In genomic region chr18:7725473-7725872, GRCh38 we compare ENCODE assay signal across 1 cellular context.
TF ChIP-seq lines count a peak whose summit lies in the region.

No MANE protein-coding gene starts in this region.

TF ChIP-seq in H1, 55 proteins besides CTCF, POLR2A, EP300 and RAD21:
- TF ChIP-seq RFX5 (IDR thresholded peaks at IDR 0.05; ENCODE audit: borderline replicate concordance, low read depth, low read length) (no peak), CHD2 (IDR thresholded peaks at IDR 0.05; ENCODE audit: low read length) (no peak), RXRA (IDR thresholded peaks at IDR 0.05; ENCODE audit: insufficient read depth, low read depth, low read length) (no peak), TBP (IDR thresholded peaks at IDR 0.05; ENCODE audit: low read depth, low read length) (no peak), CBX8 (IDR thresholded peaks at IDR 0.05; ENCODE audit: borderline replicate concordance, low read depth, low read length) (no peak), TEAD4 (IDR thresholded peaks at IDR 0.05; ENCODE audit: low read depth, low read length) (no peak), NRF1 (IDR thresholded peaks at IDR 0.05; ENCODE audit: low read depth, low read length) (no peak), SRF (IDR thresholded peaks at IDR 0.05; ENCODE audit: low read depth, low read length) (no peak)
- TF ChIP-seq, protein P1, sequence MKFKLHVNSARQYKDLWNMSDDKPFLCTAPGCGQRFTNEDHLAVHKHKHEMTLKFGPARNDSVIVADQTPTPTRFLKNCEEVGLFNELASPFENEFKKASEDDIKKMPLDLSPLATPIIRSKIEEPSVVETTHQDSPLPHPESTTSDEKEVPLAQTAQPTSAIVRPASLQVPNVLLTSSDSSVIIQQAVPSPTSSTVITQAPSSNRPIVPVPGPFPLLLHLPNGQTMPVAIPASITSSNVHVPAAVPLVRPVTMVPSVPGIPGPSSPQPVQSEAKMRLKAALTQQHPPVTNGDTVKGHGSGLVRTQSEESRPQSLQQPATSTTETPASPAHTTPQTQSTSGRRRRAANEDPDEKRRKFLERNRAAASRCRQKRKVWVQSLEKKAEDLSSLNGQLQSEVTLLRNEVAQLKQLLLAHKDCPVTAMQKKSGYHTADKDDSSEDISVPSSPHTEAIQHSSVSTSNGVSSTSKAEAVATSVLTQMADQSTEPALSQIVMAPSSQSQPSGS (IDR thresholded peaks at IDR 0.05; ENCODE audit: low read length), result no peak
TF ChIP-seq in H1: peak in this region for 0.
